In the genomic region with DNA sequence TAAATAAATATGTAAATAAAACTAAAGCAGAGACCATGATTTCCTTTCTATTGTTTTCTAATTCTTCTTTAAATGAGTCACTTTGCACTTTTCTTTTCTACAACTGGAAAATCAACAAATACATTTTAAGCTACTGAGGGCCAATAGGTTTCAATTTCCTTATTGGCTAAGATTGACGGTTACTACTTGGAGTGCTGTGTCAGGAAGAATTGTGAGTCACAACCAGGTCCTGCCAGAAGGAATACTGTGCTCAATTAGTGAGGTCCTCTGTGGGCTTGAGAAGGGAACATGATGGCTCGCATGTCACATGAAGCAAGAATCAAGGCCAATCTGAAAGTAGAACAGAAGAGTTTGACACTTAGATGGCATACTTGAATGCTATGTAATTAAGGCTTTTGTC, we compare ENCODE assay signal across 10 cellular contexts.
DNase-seq lines count a peak whose midpoint lies in the region; TF ChIP-seq lines count a peak whose summit lies in the region.
"Had no signal": no experiment of that assay in that cellular context is flagged by ENCODE, and none has a peak within 500 bp of the region (broad histone marks: within the 10 kb centered on the region; RNA-seq: fewer than 3 reads in every experiment).

No MANE protein-coding gene starts in this region.

- WGBS in hepatocyte (ENCODE audit: low lambda C conversion rate, missing lambda C conversion rate) = 76% methylated on average over 2 of the region's 2 CpGs

- H2AFZ ChIP-seq in hepatocyte = no peak overlapping the region

- H3K4me1 ChIP-seq in hepatocyte (ENCODE audit: insufficient read depth) = peaks cover 5% of the 10 kb centered on the region

- H3K27ac ChIP-seq in brain microvascular endothelial cell = peak overlapping the region; percentile 84
- H3K27ac ChIP-seq in hepatocyte = peak overlapping the region; percentile 31
- H3K27ac ChIP-seq: VCaP had no signal

- no peaks in the 10 kb centered on the region for H3K9me2 ChIP-seq in hepatocyte (replicated peaks; ENCODE audit: insufficient read depth)

- H3K4me3 Mint-ChIP-seq in type B pancreatic cell = no peak overlapping the region

- H3K9me3 ChIP-seq in hepatocyte (ENCODE audit: low read depth) = no peaks in the 10 kb centered on the region

- peak overlapping the region; percentile 8 for H3K27ac Mint-ChIP-seq in type B pancreatic cell

- H3K27me3 Mint-ChIP-seq in type B pancreatic cell = no peaks in the 10 kb centered on the region

- H4K20me1 ChIP-seq in hepatocyte (ENCODE audit: insufficient read depth, poor library complexity, severe bottlenecking) = no peaks in the 10 kb centered on the region

- DNase-seq in HS-5 (ENCODE audit: low read depth) (peak; percentile 63), brain microvascular endothelial cell (peak; percentile 53), hepatocyte (ENCODE audit: low spot score) (no peak), type B pancreatic cell (ENCODE audit: extremely low spot score, unreplicated experiment) (no peak), HT-29 (ENCODE audit: low spot score) (no peak), SW480 (ENCODE audit: low spot score) (no peak)
- DNase-seq in activated effector memory CD4-positive, alpha-beta T cell treated with Interleukin-2 at 50 U/mL for 16 hours = no peak
- DNase-seq: activated effector memory CD4-positive, alpha-beta T cell treated with anti-CD3 and anti-CD28 coated beads, Interleukin-2, amount 50 U/mL, for 16 hours; NCI-H187 had no signal

- H3K27me3 ChIP-seq in brain microvascular endothelial cell (replicated peaks) (no peaks in the 10 kb centered on the region), hepatocyte (no peaks in the 10 kb centered on the region)

- H3K36me3 ChIP-seq in brain microvascular endothelial cell (replicated peaks) = no peaks in the 10 kb centered on the region
- no peaks in the 10 kb centered on the region for H3K36me3 ChIP-seq in hepatocyte (replicated peaks; ENCODE audit: insufficient read depth, low read depth)

- H3K4me2 ChIP-seq in hepatocyte = no peak overlapping the region

- H3K4me1 Mint-ChIP-seq in type B pancreatic cell (ENCODE audit: unreplicated experiment) = peaks cover 11% of the 10 kb centered on the region

- no peaks in the 10 kb centered on the region for H3K79me2 ChIP-seq in hepatocyte

- H3K4me3 ChIP-seq in brain microvascular endothelial cell (ENCODE audit: low read depth, low read length) (no peak overlapping the region), hepatocyte (no peak overlapping the region)

- no peaks in the 10 kb centered on the region for H3K9me3 Mint-ChIP-seq in type B pancreatic cell

- no peaks in the 10 kb centered on the region for H3K36me3 Mint-ChIP-seq in type B pancreatic cell

- TF ChIP-seq CTCF in brain microvascular endothelial cell (IDR thresholded peaks at IDR 0.05; ENCODE audit: low read depth, low read length, missing control alignments) (no peak), hepatocyte (IDR thresholded peaks at IDR 0.05; ENCODE audit: poor library complexity) (no peak), type B pancreatic cell (conservative IDR thresholded peaks at IDR 0.05) (no peak)

- in situ Hi-C loops in brain microvascular endothelial cell (cut with HindIII; ENCODE audit: low pct_ligation_motif_present, low sequenced_read_pairs) = no loop called here

Comparison
In these comparisons a context has a peak if more than half of its experiments do, and no peak if none do; other contexts are left out.
1. DNase-seq: peak in HS-5 (single experiment) and brain microvascular endothelial cell (single experiment); none in hepatocyte (single experiment), type B pancreatic cell (single experiment), activated effector memory CD4-positive, alpha-beta T cell treated with Interleukin-2 at 50 U/mL for 16 hours (single experiment), HT-29 (single experiment) and SW480 (single experiment).